Comparison of ENCODE assay signal across 8 cellular contexts in genomic region chr3:53131136-53131495, GRCh38. TPM values are rescaled to one million over a fixed set of nuclear protein-coding genes. Genes with fewer than 3 reads are reported as not detected.
DNase-seq lines count a peak whose midpoint lies in the region; ATAC-seq and TF ChIP-seq lines count a peak whose summit lies in the region.

No MANE protein-coding gene starts in this region.

- H4K8ac ChIP-seq in IMR-90 (ENCODE audit: low read depth in 2 of 2, low read length in 2 of 2): peak overlapping the region; percentile 99

- H2BK120ac ChIP-seq in IMR-90 (ENCODE audit: low read depth, low read length): peak overlapping the region; percentile 47; the same call in 1 of the 2 replicates

- H3K9me3 ChIP-seq in IMR-90 (ENCODE audit: control insufficient read depth, insufficient read depth, low read length) (no peaks in the 10 kb centered on the region), muscle layer of duodenum (ENCODE audit: control insufficient read depth in 1 of 2, low read length in 2 of 2) (no peaks in the 10 kb centered on the region)

- in situ Hi-C loops in IMR-90 (cut with MboI; ENCODE audit: low sequenced_read_pairs): loop anchor here (5.0 kb wide), 1 partner anchor 61 kb away; no protein-coding TSS in a partner anchor

- peaks cover 19 to 30% of the 10 kb centered on the region in 2 experiments for H3K79me1 ChIP-seq in IMR-90 (ENCODE audit: low read depth in 1 of 2, low read length in 2 of 2)

- ATAC-seq in IMR-90 (ENCODE audit: low read depth) (no peak), GM19023 (IDR thresholded peaks at IDR 0.05; ENCODE audit: unreplicated experiment) (no peak)

- no peak overlapping the region for H3K56ac ChIP-seq in IMR-90 (ENCODE audit: extremely low read depth, insufficient read depth, low read length)

- H3K4me1 ChIP-seq in IMR-90 (ENCODE audit: control insufficient read depth, insufficient read depth, low read length): peaks cover 6% of the 10 kb centered on the region
- peaks cover 6 to 17% of the 10 kb centered on the region in 2 donors for H3K4me1 ChIP-seq in muscle layer of duodenum (ENCODE audit: control insufficient read depth in 1 of 2, insufficient read depth in 2 of 2, low read length in 2 of 2)

- TF ChIP-seq POLR2A in IMR-90 (IDR thresholded peaks at IDR 0.05; ENCODE audit: low read depth, low read length): no peak

- no peak for DNase-seq in IMR-90
- DNase-seq in MCF 10A (ENCODE audit: unreplicated experiment): no peak
- DNase-seq in CD1c-positive myeloid dendritic cell (ENCODE audit: extremely low spot score): no peak
- DNase-seq in activated CD4-positive, CD25-positive, alpha-beta regulatory T cell treated with anti-CD3 and anti-CD28 coated beads, Interleukin-2, amount 50 U/mL, for 72 hours: no peak
- DNase-seq in NCI-H510A treated with DMSO at 0.1 percent for 48 hours (lab: John Stamatoyannopoulos, UW): no peak

- no peaks in the 10 kb centered on the region for H3K36me3 ChIP-seq in IMR-90 (ENCODE audit: control insufficient read depth, insufficient read depth, low read length)
- no peaks in the 10 kb centered on the region for H3K36me3 ChIP-seq in muscle layer of duodenum (ENCODE audit: control insufficient read depth in 1 of 2, insufficient read depth in 2 of 2, low read length in 2 of 2)

- peak overlapping the region; percentile 80 for H2AK9ac ChIP-seq in IMR-90 (replicated peaks; ENCODE audit: low read depth, low read length, poor library complexity)

- H3K27ac Mint-ChIP-seq in MCF 10A (ENCODE audit: low read depth, unreplicated experiment): peak overlapping the region; percentile 97

- peak overlapping the region; percentile 51 for H3K23ac ChIP-seq in IMR-90 (ENCODE audit: low read depth, low read length)

- peak overlapping the region; percentile 98 for H4K5ac ChIP-seq in IMR-90 (ENCODE audit: low read depth, low read length)

- CTCF ChIA-PET in IMR-90 (lab: Yijun Ruan, JAX) (interaction anchor here (0.5 kb wide), 1 partner anchor 15 kb away, joined by 3 read pairs; no protein-coding TSS in a partner anchor), MCF 10A (lab: Yijun Ruan, JAX) (interaction anchor here (0.6 to 11.5 kb wide), 8 partner anchors 8 to 139 kb away, joined by 3 to 220 read pairs (median 5); no protein-coding TSS in a partner anchor)

- H3K4me1 Mint-ChIP-seq in MCF 10A (ENCODE audit: insufficient read depth, unreplicated experiment): peaks cover 8% of the 10 kb centered on the region

- dilution Hi-C loops in IMR-90 (cut with HindIII; ENCODE audit: low sequenced_read_pairs, unreplicated experiment): no loop called here

- H3K9me3 Mint-ChIP-seq in MCF 10A (ENCODE audit: unreplicated experiment): no peaks in the 10 kb centered on the region

- WGBS in IMR-90 (ENCODE audit: extremely low coverage in 2 of 2, insufficient read length in 1 of 2), 2 experiments: 100% methylated on average over 1 of the region's 4 CpGs; no CpG with 5 or more reads in 1 of the 2 experiments

- peak overlapping the region; percentile 83 for H2BK5ac ChIP-seq in IMR-90 (ENCODE audit: low read depth, low read length, poor library complexity, severe bottlenecking)

- H2BK15ac ChIP-seq in IMR-90 (ENCODE audit: low read depth, low read length): peak overlapping the region; percentile 33; the same call in 1 of the 3 replicates

- POLR2A ChIA-PET in IMR-90 (lab: Charles Lee; ENCODE audit: unreplicated experiment) (no interaction called here), MCF 10A (lab: Yijun Ruan, JAX) (interaction anchor here (0.7 to 3.2 kb wide), 9 partner anchors 9 to 368 kb away, joined by 3 to 18 read pairs (median 3); partner anchors contain the start of gene PRKCD)

- H3K27me3 ChIP-seq in IMR-90 (ENCODE audit: control insufficient read depth, insufficient read depth, low read length): no peaks in the 10 kb centered on the region
- no peaks in the 10 kb centered on the region for H3K27me3 ChIP-seq in muscle layer of duodenum (ENCODE audit: low read depth, low read length)

- H2AFZ ChIP-seq in IMR-90 (replicated peaks; ENCODE audit: low read length, poor library complexity): peak overlapping the region; percentile 97

- no peaks in the 10 kb centered on the region for H3K27me3 Mint-ChIP-seq in MCF 10A (ENCODE audit: insufficient read depth, unreplicated experiment)

- H3K36me3 Mint-ChIP-seq in MCF 10A (ENCODE audit: insufficient read depth, unreplicated experiment): peaks cover 7% of the 10 kb centered on the region

- peak overlapping the region; percentile 86 for H4K91ac ChIP-seq in IMR-90 (ENCODE audit: insufficient read depth, low read depth, low read length)

- H3K27ac ChIP-seq in 22Rv1: peak overlapping the region; percentile 71
- H3K27ac ChIP-seq in IMR-90 (ENCODE audit: insufficient read depth, low read length): peak overlapping the region; percentile 12; the same call in 1 of the 2 replicates
- peak overlapping the region; percentile 89 for H3K27ac ChIP-seq in muscle layer of duodenum (ENCODE audit: low read length)

- peak overlapping the region; percentile 92 for H3K4me2 ChIP-seq in IMR-90 (ENCODE audit: low read depth, low read length)

- intact Hi-C loops in IMR-90 (cut with micrococcal nuclease): no loop called here
- intact Hi-C loops in MCF 10A (cut with micrococcal nuclease): no loop called here

- peak overlapping the region; percentile 75 for H3K4ac ChIP-seq in IMR-90 (ENCODE audit: low read depth, low read length)

- H3K18ac ChIP-seq in IMR-90 (ENCODE audit: low read depth, low read length): no peak overlapping the region; the same call in 1 of the 2 replicates

- no peak for TF ChIP-seq RAD21 in IMR-90 (IDR thresholded peaks at IDR 0.05; ENCODE audit: low read length)

- H3K9ac ChIP-seq in IMR-90 (ENCODE audit: low read depth, low read length): peak overlapping the region; percentile 91; the same call in 1 of the 2 replicates

- no peaks in the 10 kb centered on the region for H4K20me1 ChIP-seq in IMR-90 (ENCODE audit: insufficient read depth, low read length)

- H3K9me1 ChIP-seq in IMR-90 (ENCODE audit: insufficient read depth, low read length): peaks cover 7% of the 10 kb centered on the region

- H3K4me3 ChIP-seq in IMR-90 (ENCODE audit: insufficient read depth, low read depth, low read length) (no peak overlapping the region), muscle layer of duodenum (ENCODE audit: low read depth in 1 of 2, low read length in 2 of 2) (peak overlapping the region; percentile 86 to 91)

- H3K14ac ChIP-seq in IMR-90 (replicated peaks; ENCODE audit: low read depth, low read length): peak overlapping the region; percentile 14; the same call in 1 of the 2 replicates

- H2AK5ac ChIP-seq in IMR-90 (ENCODE audit: low read depth, low read length): peak overlapping the region; percentile 57; the same call in 1 of the 2 replicates

- H3K4me3 Mint-ChIP-seq in MCF 10A (ENCODE audit: unreplicated experiment): peak overlapping the region; percentile 92

- BruUV-seq in IMR-90 (replicated peaks; lab: Mats Ljungman, UMichigan) (no TSS peak), MCF 10A (replicated peaks; lab: Mats Ljungman, UMichigan) (no TSS peak)

- TF ChIP-seq CTCF in 22Rv1 (IDR thresholded peaks at IDR 0.05) (no peak), IMR-90 (conservative IDR thresholded peaks at IDR 0.05; ENCODE audit: low read depth, low read length) (no peak), MCF 10A (IDR thresholded peaks at IDR 0.05; ENCODE audit: unreplicated experiment) (no peak)

- 0 out of 2 replicates have a peak overlapping the region, but pooled peaks have one; percentile 5 for H2BK20ac ChIP-seq in IMR-90 (ENCODE audit: low read depth, low read length)

TF ChIP-seq in IMR-90, 13 proteins besides CTCF, POLR2A, EP300 and RAD21:
- TF ChIP-seq SMC3 (IDR thresholded peaks at IDR 0.05; ENCODE audit: low read depth, low read length) (no peak), USF2 (IDR thresholded peaks at IDR 0.05; ENCODE audit: low read depth, low read length) (no peak), FOS (IDR thresholded peaks at IDR 0.05; ENCODE audit: low read depth, low read length) (no peak), BHLHE40 (IDR thresholded peaks at IDR 0.05; ENCODE audit: low read depth, low read length) (no peak), CEBPB (IDR thresholded peaks at IDR 0.05; ENCODE audit: low read depth, low read length) (no peak)

RNA-seq across cellular contexts. Expression of gene RFT1, which starts 0.9 kb away (rescaled TPM):
- total RNA-seq in IMR-90 (2012; rRNA removed) (23.5 and 28.6 TPM in 2 replicates), MCF 10A (2022) (40.1 and 42.7 TPM in 2 replicates)
- 11.6 and 14.5 TPM in 2 replicates for polyA plus RNA-seq in IMR-90 (2012; rRNA removed)
- 10.2 and 10.4 TPM in 2 replicates for polyA plus RNA-seq in IMR-90 (2012; cell fraction: cytosol; rRNA removed)
- 8.4 and 10.0 TPM in 2 replicates for polyA plus RNA-seq in IMR-90 (2012; cell fraction: nucleus; rRNA removed; ENCODE audit: low replicate concordance)

RNA-seq across cellular contexts. Expression of gene PRKCD, which starts 29.9 kb away (rescaled TPM):
- total RNA-seq in IMR-90 (2012; rRNA removed) (3.3 and 4.3 TPM in 2 replicates), MCF 10A (2022) (9.6 and 9.8 TPM in 2 replicates)
- 19.0 TPM in 2 replicates for polyA plus RNA-seq in IMR-90 (2012; rRNA removed)
- 17.1 and 19.0 TPM in 2 replicates for polyA plus RNA-seq in IMR-90 (2012; cell fraction: cytosol; rRNA removed)
- polyA plus RNA-seq in IMR-90 (2012; cell fraction: nucleus; rRNA removed; ENCODE audit: low replicate concordance): 26.5 and 37.5 TPM in 2 replicates

Comparison
In these comparisons a context has a peak if more than half of its experiments do, and no peak if none do; other contexts are left out.
1. H3K27ac ChIP-seq: peak in every context shown above with its lines; median percentile 89 in muscle layer of duodenum; 71 in 22Rv1; 12 in IMR-90.